In genomic region chr16:11076259-11077018, GRCh38 we compare ENCODE assay signal across 8 cellular contexts.
DNase-seq lines count a peak whose midpoint lies in the region; ATAC-seq lines count a peak whose summit lies in the region.

No MANE protein-coding gene starts in this region.

- H3K36me3 Mint-ChIP-seq in activated naive CD4-positive, alpha-beta T cell treated with anti-CD3 and anti-CD28 coated beads, Interleukin-2, amount 50 U/mL, for 24 hours: peaks cover 14% of the 10 kb centered on the region

- peak overlapping the region; percentile 59 for H3K27ac Mint-ChIP-seq in activated naive CD4-positive, alpha-beta T cell treated with anti-CD3 and anti-CD28 coated beads, Interleukin-2, amount 50 U/mL, for 24 hours

- H3K27me3 Mint-ChIP-seq in activated naive CD4-positive, alpha-beta T cell treated with anti-CD3 and anti-CD28 coated beads, Interleukin-2, amount 50 U/mL, for 24 hours: no peaks in the 10 kb centered on the region

- ATAC-seq in HG03432 (IDR thresholded peaks at IDR 0.05; ENCODE audit: unreplicated experiment): peak; percentile 75
- no peak for ATAC-seq in left ventricle myocardium superior

- H3K4me3 Mint-ChIP-seq in activated naive CD4-positive, alpha-beta T cell treated with anti-CD3 and anti-CD28 coated beads, Interleukin-2, amount 50 U/mL, for 24 hours: peak overlapping the region; percentile 49

- intact Hi-C loops in left ventricle myocardium superior (cut with micrococcal nuclease): no loop called here

- DNase-seq in activated gamma-delta T cell treated with Interleukin-2 at 50 U/mL for 16 hours (peak; percentile 22), activated gamma-delta T cell (lab: John Stamatoyannopoulos, UW) (no peak), NCI-H1092 treated with DMSO at 0.1 percent for 48 hours (lab: John Stamatoyannopoulos, UW) (no peak), cortex of kidney (lab: John Stamatoyannopoulos, UW) (no peak), left ventricle myocardium superior (no peak)
- peak; percentile 54 for DNase-seq in stimulated activated CD8-positive, alpha-beta memory T cell treated with anti-CD3 and anti-CD28 coated beads, Interleukin-12 subunit alpha, Interleukin-12 subunit beta, amount 100 ng/mL, for 4 hours (ENCODE audit: low read depth)

- H3K9me3 Mint-ChIP-seq in activated naive CD4-positive, alpha-beta T cell treated with anti-CD3 and anti-CD28 coated beads, Interleukin-2, amount 50 U/mL, for 24 hours: no peaks in the 10 kb centered on the region

- H3K4me1 Mint-ChIP-seq in activated naive CD4-positive, alpha-beta T cell treated with anti-CD3 and anti-CD28 coated beads, Interleukin-2, amount 50 U/mL, for 24 hours: peaks cover 75% of the 10 kb centered on the region

Comparison
In these comparisons a context has a peak if more than half of its experiments do, and no peak if none do; other contexts are left out.
1. DNase-seq: peak in activated gamma-delta T cell treated with Interleukin-2 at 50 U/mL for 16 hours (single experiment) and stimulated activated CD8-positive, alpha-beta memory T cell treated with anti-CD3 and anti-CD28 coated beads, Interleukin-12 subunit alpha, Interleukin-12 subunit beta, amount 100 ng/mL, for 4 hours (single experiment); none in activated gamma-delta T cell (single experiment), NCI-H1092 treated with DMSO at 0.1 percent for 48 hours (single experiment), cortex of kidney (single experiment) and left ventricle myocardium superior (single experiment).